22 cellular contexts compared by ENCODE assay signal in genomic region chr2:160354677-160355076, GRCh38.
A peak's percentile ranks its signal among the peaks of the same experiment; 100 is the strongest.
DNase-seq lines count a peak whose midpoint lies in the region; ATAC-seq and TF ChIP-seq lines count a peak whose summit lies in the region.
"Had no signal": no experiment of that assay in that cellular context is flagged by ENCODE, and none has a peak within 500 bp of the region (broad histone marks: within the 10 kb centered on the region; RNA-seq: fewer than 3 reads in every experiment).

No MANE protein-coding gene starts in this region.

- DNase-seq in left ventricle myocardium inferior = no peak
- no peak for DNase-seq in left cardiac atrium
- DNase-seq in effector memory CD8-positive, alpha-beta T cell = no peak
- DNase-seq in psoas muscle = no peak
- DNase-seq in amniotic stem cell (lab: John Stamatoyannopoulos, UW) = no peak
- DNase-seq in T-helper 2 cell treated with Interferon-gamma antibody and Interleukin-4, amounts not matched to agents 5 μg/mL and 100 μg/mL, for 36 hours (ENCODE audit: low spot score) = no peak
- DNase-seq in DMS114 treated with DMSO at 0.1 percent for 48 hours (lab: John Stamatoyannopoulos, UW; ENCODE audit: unreplicated experiment) = no peak
- DNase-seq: activated CD4-positive, alpha-beta T cell treated with anti-CD3 and anti-CD28 coated beads for 4 hours; activated CD8-positive, alpha-beta memory T cell treated with anti-CD3 and anti-CD28 coated beads, Interleukin-2, amount 10 ng/mL, durations not matched to agents 7 days and 5 days; GOT3; NCI-H1092 treated with DMSO at 0.1 percent for 48 hours; NCI-H2029 treated with DMSO at 0.1 percent for 48 hours; NCI-H446; SIG-M5; stimulated activated CD4-positive, alpha-beta T cell treated with anti-CD3 and anti-CD28 coated beads, Interleukin-2, amount 100 ng/mL, for 48 hours; stimulated activated naive CD4-positive, alpha-beta T cell; tibial artery had no signal

- H3K36me3 ChIP-seq in left ventricle myocardium inferior (no peaks in the 10 kb centered on the region), psoas muscle (ENCODE audit: insufficient read depth in 1 of 2, low read depth in 1 of 2) (no peaks in the 10 kb centered on the region)
- H3K36me3 ChIP-seq: neural progenitor cell, tibial artery had no signal

- no peak overlapping the region for H3K4me3 Mint-ChIP-seq in effector memory CD8-positive, alpha-beta T cell
- H3K4me3 Mint-ChIP-seq in T-helper 2 cell treated with Interferon-gamma antibody and Interleukin-4, amounts not matched to agents 5 μg/mL and 100 μg/mL, for 36 hours = no peak overlapping the region
- H3K4me3 Mint-ChIP-seq: activated CD8-positive, alpha-beta memory T cell treated with anti-CD3 and anti-CD28 coated beads, Interleukin-2, amount 10 ng/mL, durations not matched to agents 7 days and 5 days; neural progenitor cell had no signal

- H3K4me1 Mint-ChIP-seq in effector memory CD8-positive, alpha-beta T cell (ENCODE audit: low read depth in 2 of 2) = peaks cover 43 to 73% of the 10 kb centered on the region in 2 donors
- peaks cover 5% of the 10 kb centered on the region for H3K4me1 Mint-ChIP-seq in T-helper 2 cell treated with Interferon-gamma antibody and Interleukin-4, amounts not matched to agents 5 μg/mL and 100 μg/mL, for 36 hours (ENCODE audit: low read depth)
- H3K4me1 Mint-ChIP-seq: neural progenitor cell had no signal

- H3K36me3 Mint-ChIP-seq in effector memory CD8-positive, alpha-beta T cell (ENCODE audit: insufficient read depth) = peaks cover 10% of the 10 kb centered on the region
- peaks cover 17% of the 10 kb centered on the region for H3K36me3 Mint-ChIP-seq in T-helper 2 cell treated with Interferon-gamma antibody and Interleukin-4, amounts not matched to agents 5 μg/mL and 100 μg/mL, for 36 hours (ENCODE audit: low read depth)

- H3K9me3 ChIP-seq in left ventricle myocardium inferior (replicated peaks) (no peaks in the 10 kb centered on the region), psoas muscle (peaks cover 6% of the 10 kb centered on the region)
- H3K9me3 ChIP-seq: BLaER1 treated with 17β-estradiol and CSF1 and Interleukin-3, amounts not matched to agents 10 nM and 100 nM; tibial artery had no signal

- H3K27ac Mint-ChIP-seq in effector memory CD8-positive, alpha-beta T cell = peak overlapping the region; percentile 71 to 89
- H3K27ac Mint-ChIP-seq in T-helper 2 cell treated with Interferon-gamma antibody and Interleukin-4, amounts not matched to agents 5 μg/mL and 100 μg/mL, for 36 hours = no peak overlapping the region
- H3K27ac Mint-ChIP-seq: activated CD8-positive, alpha-beta memory T cell treated with anti-CD3 and anti-CD28 coated beads, Interleukin-2, amount 10 ng/mL, durations not matched to agents 7 days and 5 days; neural progenitor cell had no signal

- H3K4me3 ChIP-seq in left ventricle myocardium inferior = no peak overlapping the region
- H3K4me3 ChIP-seq in psoas muscle = peak overlapping the region; percentile 37
- H3K4me3 ChIP-seq: BLaER1 treated with 17β-estradiol and CSF1 and Interleukin-3, amounts not matched to agents 10 nM and 100 nM; coronary artery; neural progenitor cell; tibial artery had no signal

- H3K27me3 ChIP-seq in left ventricle myocardium inferior (ENCODE audit: low read depth) = no peaks in the 10 kb centered on the region
- H3K27me3 ChIP-seq in psoas muscle (ENCODE audit: insufficient read depth in 3 of 3, low read length in 2 of 3) = no peaks in the 10 kb centered on the region
- H3K27me3 ChIP-seq: BLaER1 treated with 17β-estradiol and CSF1 and Interleukin-3, amounts not matched to agents 10 nM and 100 nM; neural progenitor cell; tibial artery had no signal

- TF ChIP-seq CTCF in left ventricle myocardium inferior (IDR thresholded peaks at IDR 0.05; ENCODE audit: borderline replicate concordance) (no peak), psoas muscle (IDR thresholded peaks at IDR 0.05) (no peak)

- no peaks in the 10 kb centered on the region for H3K9me3 Mint-ChIP-seq in effector memory CD8-positive, alpha-beta T cell
- H3K9me3 Mint-ChIP-seq in T-helper 2 cell treated with Interferon-gamma antibody and Interleukin-4, amounts not matched to agents 5 μg/mL and 100 μg/mL, for 36 hours = no peaks in the 10 kb centered on the region

- no peaks in the 10 kb centered on the region for H3K27me3 Mint-ChIP-seq in effector memory CD8-positive, alpha-beta T cell
- H3K27me3 Mint-ChIP-seq in T-helper 2 cell treated with Interferon-gamma antibody and Interleukin-4, amounts not matched to agents 5 μg/mL and 100 μg/mL, for 36 hours (ENCODE audit: low read depth) = no peaks in the 10 kb centered on the region
- H3K27me3 Mint-ChIP-seq: activated CD8-positive, alpha-beta memory T cell treated with anti-CD3 and anti-CD28 coated beads, Interleukin-2, amount 10 ng/mL, durations not matched to agents 7 days and 5 days had no signal

- H3K4me1 ChIP-seq in left ventricle myocardium inferior (peaks cover 93% of the 10 kb centered on the region), psoas muscle (peaks cover 60% of the 10 kb centered on the region)
- H3K4me1 ChIP-seq: neural progenitor cell had no signal

- intact Hi-C loops in left ventricle myocardium inferior (cut with micrococcal nuclease) (no loop called here), left cardiac atrium (cut with DNase I) (no loop called here), psoas muscle (cut with DNase I) (no loop called here)

- WGBS in psoas muscle, 3 donors = 34 to 61% (median 40%) methylated on average over 6 of the region's 6 CpGs

- ATAC-seq in left cardiac atrium (no peak), psoas muscle (peak in 2 of 4 donors; percentile 34 to 51), HG03280 (IDR thresholded peaks at IDR 0.05; ENCODE audit: unreplicated experiment) (no peak)
- no peak for ATAC-seq in effector memory CD8-positive, alpha-beta T cell (replicated peaks)
- ATAC-seq: activated CD8-positive, alpha-beta memory T cell treated with anti-CD3 and anti-CD28 coated beads, Interleukin-2, amount 10 ng/mL, durations not matched to agents 7 days and 5 days; HepG2 had no signal

- H3K27ac ChIP-seq in left ventricle myocardium inferior (replicated peaks) = peak overlapping the region; percentile 14
- peak overlapping the region; percentile 72 for H3K27ac ChIP-seq in psoas muscle
- H3K27ac ChIP-seq: BLaER1 treated with 17β-estradiol and CSF1 and Interleukin-3, amounts not matched to agents 10 nM and 100 nM; coronary artery; neural progenitor cell; tibial artery had no signal
